ENCODE assay signal across 1 cellular context in the genomic region with DNA sequence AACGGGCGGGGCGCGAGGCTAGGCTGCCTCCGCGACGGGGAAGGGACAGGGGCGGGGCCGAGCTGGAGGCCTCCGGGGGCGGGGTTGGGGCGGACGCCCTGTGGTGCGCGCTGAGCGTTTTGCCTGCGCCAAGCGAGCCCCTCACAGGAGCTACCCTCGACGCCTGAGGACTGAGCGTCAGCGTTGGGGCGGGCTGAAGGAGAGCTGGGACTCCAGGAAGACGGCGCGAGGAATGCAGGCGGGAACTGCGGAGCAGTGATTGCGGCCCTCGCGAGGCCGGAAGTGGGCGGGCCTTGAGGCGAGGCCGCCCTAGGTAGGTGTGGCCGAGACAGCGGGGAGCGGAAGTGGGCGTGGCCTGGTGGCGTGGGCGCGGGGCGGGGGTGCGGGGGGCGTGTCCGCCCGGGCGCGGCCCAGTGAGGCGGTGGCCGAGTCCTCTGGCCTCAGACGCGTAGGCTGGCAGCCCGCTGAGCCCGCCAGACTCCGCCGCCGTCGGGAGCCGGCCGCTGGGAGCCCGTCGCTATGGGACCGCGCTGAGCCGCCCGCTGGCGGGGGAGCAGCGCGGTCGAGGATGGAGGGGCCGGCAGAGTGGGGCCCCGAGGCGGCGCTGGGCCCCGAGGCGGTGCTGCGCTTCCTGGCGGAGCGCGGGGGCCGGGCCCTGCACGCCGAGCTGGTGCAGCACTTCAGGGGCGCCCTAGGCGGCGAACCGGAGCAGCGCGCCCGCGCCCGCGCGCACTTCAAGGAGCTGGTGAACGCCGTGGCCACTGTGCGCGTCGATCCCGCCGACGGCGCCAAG.
A peak's percentile ranks its signal among the peaks of the same experiment; 100 is the strongest.
TF ChIP-seq lines count a peak whose summit lies in the region.

A gene (minus strand): TSS at position 45 of the 793 bp plus-strand sequence. CDS start 139 bp downstream, outside the sequence.
A gene with protein sequence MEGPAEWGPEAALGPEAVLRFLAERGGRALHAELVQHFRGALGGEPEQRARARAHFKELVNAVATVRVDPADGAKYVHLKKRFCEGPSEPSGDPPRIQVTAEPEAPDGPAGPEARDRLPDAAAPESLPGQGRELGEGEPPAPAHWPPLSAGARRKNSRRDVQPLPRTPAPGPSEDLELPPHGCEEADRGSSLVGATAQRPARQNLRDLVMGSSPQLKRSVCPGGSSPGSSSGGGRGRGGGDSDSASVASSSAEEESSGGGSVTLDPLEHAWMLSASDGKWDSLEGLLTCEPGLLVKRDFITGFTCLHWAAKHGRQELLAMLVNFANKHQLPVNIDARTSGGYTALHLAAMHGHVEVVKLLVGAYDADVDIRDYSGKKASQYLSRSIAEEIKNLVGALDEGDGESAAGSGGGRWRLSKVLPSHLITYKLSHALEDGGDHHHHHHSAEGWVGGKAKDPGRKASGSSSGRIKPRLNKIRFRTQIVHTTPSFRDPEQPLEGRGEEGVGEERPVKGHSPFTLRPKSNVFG (plus strand): TSS at position 443 of the 793 bp plus-strand sequence. CDS start 126 bp downstream, at position 569.

TF ChIP-seq in GM12878, 131 proteins besides CTCF, POLR2A, EP300 and RAD21 (continued from another document):
- TF ChIP-seq, protein P1, sequence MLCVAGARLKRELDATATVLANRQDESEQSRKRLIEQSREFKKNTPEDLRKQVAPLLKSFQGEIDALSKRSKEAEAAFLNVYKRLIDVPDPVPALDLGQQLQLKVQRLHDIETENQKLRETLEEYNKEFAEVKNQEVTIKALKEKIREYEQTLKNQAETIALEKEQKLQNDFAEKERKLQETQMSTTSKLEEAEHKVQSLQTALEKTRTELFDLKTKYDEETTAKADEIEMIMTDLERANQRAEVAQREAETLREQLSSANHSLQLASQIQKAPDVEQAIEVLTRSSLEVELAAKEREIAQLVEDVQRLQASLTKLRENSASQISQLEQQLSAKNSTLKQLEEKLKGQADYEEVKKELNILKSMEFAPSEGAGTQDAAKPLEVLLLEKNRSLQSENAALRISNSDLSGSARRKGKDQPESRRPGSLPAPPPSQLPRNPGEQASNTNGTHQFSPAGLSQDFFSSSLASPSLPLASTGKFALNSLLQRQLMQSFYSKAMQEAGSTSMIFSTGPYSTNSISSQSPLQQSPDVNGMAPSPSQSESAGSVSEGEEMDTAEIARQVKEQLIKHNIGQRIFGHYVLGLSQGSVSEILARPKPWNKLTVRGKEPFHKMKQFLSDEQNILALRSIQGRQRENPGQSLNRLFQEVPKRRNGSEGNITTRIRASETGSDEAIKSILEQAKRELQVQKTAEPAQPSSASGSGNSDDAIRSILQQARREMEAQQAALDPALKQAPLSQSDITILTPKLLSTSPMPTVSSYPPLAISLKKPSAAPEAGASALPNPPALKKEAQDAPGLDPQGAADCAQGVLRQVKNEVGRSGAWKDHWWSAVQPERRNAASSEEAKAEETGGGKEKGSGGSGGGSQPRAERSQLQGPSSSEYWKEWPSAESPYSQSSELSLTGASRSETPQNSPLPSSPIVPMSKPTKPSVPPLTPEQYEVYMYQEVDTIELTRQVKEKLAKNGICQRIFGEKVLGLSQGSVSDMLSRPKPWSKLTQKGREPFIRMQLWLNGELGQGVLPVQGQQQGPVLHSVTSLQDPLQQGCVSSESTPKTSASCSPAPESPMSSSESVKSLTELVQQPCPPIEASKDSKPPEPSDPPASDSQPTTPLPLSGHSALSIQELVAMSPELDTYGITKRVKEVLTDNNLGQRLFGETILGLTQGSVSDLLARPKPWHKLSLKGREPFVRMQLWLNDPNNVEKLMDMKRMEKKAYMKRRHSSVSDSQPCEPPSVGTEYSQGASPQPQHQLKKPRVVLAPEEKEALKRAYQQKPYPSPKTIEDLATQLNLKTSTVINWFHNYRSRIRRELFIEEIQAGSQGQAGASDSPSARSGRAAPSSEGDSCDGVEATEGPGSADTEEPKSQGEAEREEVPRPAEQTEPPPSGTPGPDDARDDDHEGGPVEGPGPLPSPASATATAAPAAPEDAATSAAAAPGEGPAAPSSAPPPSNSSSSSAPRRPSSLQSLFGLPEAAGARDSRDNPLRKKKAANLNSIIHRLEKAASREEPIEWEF (IDR thresholded peaks at IDR 0.05; ENCODE audit: insufficient replicate concordance, low read depth, low read length): no peak
- TF ChIP-seq DPF2 (IDR thresholded peaks at IDR 0.05) (peak; percentile 54), KAT2A (conservative IDR thresholded peaks at IDR 0.05; ENCODE audit: control insufficient read depth, low read depth, low read length) (no peak), POLR2AphosphoS2 (IDR thresholded peaks at IDR 0.05; ENCODE audit: low read depth, low read length) (0 out of 2 replicates have a peak, but pooled peaks have one; percentile 39), FOXK2 (IDR thresholded peaks at IDR 0.05) (no peak), ATF7 (IDR thresholded peaks at IDR 0.05; ENCODE audit: low read depth) (no peak), CHD4 (IDR thresholded peaks at IDR 0.05) (no peak), MEF2B (IDR thresholded peaks at IDR 0.05; ENCODE audit: partially characterized antibody, poor library complexity, severe bottlenecking) (no peak), ZBED1 (IDR thresholded peaks at IDR 0.05; ENCODE audit: borderline replicate concordance) (no peak), RB1 (IDR thresholded peaks at IDR 0.05; ENCODE audit: borderline replicate concordance) (no peak), NR2C1 (IDR thresholded peaks at IDR 0.05) (no peak), CHD1 (IDR thresholded peaks at IDR 0.05; ENCODE audit: low read depth, low read length) (no peak)
- TF ChIP-seq, protein P2, sequence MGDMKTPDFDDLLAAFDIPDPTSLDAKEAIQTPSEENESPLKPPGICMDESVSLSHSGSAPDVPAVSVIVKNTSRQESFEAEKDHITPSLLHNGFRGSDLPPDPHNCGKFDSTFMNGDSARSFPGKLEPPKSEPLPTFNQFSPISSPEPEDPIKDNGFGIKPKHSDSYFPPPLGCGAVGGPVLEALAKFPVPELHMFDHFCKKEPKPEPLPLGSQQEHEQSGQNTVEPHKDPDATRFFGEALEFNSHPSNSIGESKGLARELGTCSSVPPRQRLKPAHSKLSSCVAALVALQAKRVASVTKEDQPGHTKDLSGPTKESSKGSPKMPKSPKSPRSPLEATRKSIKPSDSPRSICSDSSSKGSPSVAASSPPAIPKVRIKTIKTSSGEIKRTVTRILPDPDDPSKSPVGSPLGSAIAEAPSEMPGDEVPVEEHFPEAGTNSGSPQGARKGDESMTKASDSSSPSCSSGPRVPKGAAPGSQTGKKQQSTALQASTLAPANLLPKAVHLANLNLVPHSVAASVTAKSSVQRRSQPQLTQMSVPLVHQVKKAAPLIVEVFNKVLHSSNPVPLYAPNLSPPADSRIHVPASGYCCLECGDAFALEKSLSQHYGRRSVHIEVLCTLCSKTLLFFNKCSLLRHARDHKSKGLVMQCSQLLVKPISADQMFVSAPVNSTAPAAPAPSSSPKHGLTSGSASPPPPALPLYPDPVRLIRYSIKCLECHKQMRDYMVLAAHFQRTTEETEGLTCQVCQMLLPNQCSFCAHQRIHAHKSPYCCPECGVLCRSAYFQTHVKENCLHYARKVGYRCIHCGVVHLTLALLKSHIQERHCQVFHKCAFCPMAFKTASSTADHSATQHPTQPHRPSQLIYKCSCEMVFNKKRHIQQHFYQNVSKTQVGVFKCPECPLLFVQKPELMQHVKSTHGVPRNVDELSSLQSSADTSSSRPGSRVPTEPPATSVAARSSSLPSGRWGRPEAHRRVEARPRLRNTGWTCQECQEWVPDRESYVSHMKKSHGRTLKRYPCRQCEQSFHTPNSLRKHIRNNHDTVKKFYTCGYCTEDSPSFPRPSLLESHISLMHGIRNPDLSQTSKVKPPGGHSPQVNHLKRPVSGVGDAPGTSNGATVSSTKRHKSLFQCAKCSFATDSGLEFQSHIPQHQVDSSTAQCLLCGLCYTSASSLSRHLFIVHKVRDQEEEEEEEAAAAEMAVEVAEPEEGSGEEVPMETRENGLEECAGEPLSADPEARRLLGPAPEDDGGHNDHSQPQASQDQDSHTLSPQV (IDR thresholded peaks at IDR 0.05): no peak
- TF ChIP-seq, protein P3, sequence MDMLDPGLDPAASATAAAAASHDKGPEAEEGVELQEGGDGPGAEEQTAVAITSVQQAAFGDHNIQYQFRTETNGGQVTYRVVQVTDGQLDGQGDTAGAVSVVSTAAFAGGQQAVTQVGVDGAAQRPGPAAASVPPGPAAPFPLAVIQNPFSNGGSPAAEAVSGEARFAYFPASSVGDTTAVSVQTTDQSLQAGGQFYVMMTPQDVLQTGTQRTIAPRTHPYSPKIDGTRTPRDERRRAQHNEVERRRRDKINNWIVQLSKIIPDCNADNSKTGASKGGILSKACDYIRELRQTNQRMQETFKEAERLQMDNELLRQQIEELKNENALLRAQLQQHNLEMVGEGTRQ (IDR thresholded peaks at IDR 0.05; ENCODE audit: borderline replicate concordance, low read depth, low read length): no peak
- TF ChIP-seq, protein P4, sequence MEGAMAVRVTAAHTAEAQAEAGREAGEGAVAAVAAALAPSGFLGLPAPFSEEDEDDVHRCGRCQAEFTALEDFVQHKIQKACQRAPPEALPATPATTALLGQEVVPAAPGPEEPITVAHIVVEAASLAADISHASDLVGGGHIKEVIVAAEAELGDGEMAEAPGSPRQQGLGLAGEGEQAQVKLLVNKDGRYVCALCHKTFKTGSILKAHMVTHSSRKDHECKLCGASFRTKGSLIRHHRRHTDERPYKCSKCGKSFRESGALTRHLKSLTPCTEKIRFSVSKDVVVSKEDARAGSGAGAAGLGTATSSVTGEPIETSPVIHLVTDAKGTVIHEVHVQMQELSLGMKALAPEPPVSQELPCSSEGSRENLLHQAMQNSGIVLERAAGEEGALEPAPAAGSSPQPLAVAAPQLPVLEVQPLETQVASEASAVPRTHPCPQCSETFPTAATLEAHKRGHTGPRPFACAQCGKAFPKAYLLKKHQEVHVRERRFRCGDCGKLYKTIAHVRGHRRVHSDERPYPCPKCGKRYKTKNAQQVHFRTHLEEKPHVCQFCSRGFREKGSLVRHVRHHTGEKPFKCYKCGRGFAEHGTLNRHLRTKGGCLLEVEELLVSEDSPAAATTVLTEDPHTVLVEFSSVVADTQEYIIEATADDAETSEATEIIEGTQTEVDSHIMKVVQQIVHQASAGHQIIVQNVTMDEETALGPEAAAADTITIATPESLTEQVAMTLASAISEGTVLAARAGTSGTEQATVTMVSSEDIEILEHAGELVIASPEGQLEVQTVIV (IDR thresholded peaks at IDR 0.05; ENCODE audit: borderline replicate concordance, partially characterized antibody): peak; percentile 58
- TF ChIP-seq, protein P5, sequence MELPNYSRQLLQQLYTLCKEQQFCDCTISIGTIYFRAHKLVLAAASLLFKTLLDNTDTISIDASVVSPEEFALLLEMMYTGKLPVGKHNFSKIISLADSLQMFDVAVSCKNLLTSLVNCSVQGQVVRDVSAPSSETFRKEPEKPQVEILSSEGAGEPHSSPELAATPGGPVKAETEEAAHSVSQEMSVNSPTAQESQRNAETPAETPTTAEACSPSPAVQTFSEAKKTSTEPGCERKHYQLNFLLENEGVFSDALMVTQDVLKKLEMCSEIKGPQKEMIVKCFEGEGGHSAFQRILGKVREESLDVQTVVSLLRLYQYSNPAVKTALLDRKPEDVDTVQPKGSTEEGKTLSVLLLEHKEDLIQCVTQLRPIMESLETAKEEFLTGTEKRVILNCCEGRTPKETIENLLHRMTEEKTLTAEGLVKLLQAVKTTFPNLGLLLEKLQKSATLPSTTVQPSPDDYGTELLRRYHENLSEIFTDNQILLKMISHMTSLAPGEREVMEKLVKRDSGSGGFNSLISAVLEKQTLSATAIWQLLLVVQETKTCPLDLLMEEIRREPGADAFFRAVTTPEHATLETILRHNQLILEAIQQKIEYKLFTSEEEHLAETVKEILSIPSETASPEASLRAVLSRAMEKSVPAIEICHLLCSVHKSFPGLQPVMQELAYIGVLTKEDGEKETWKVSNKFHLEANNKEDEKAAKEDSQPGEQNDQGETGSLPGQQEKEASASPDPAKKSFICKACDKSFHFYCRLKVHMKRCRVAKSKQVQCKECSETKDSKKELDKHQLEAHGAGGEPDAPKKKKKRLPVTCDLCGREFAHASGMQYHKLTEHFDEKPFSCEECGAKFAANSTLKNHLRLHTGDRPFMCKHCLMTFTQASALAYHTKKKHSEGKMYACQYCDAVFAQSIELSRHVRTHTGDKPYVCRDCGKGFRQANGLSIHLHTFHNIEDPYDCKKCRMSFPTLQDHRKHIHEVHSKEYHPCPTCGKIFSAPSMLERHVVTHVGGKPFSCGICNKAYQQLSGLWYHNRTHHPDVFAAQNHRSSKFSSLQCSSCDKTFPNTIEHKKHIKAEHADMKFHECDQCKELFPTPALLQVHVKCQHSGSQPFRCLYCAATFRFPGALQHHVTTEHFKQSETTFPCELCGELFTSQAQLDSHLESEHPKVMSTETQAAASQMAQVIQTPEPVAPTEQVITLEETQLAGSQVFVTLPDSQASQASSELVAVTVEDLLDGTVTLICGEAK (IDR thresholded peaks at IDR 0.05; ENCODE audit: borderline replicate concordance): no peak; the same call in 1 of the 2 replicates
- TF ChIP-seq, protein P6, sequence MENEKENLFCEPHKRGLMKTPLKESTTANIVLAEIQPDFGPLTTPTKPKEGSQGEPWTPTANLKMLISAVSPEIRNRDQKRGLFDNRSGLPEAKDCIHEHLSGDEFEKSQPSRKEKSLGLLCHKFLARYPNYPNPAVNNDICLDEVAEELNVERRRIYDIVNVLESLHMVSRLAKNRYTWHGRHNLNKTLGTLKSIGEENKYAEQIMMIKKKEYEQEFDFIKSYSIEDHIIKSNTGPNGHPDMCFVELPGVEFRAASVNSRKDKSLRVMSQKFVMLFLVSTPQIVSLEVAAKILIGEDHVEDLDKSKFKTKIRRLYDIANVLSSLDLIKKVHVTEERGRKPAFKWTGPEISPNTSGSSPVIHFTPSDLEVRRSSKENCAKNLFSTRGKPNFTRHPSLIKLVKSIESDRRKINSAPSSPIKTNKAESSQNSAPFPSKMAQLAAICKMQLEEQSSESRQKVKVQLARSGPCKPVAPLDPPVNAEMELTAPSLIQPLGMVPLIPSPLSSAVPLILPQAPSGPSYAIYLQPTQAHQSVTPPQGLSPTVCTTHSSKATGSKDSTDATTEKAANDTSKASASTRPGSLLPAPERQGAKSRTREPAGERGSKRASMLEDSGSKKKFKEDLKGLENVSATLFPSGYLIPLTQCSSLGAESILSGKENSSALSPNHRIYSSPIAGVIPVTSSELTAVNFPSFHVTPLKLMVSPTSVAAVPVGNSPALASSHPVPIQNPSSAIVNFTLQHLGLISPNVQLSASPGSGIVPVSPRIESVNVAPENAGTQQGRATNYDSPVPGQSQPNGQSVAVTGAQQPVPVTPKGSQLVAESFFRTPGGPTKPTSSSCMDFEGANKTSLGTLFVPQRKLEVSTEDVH (IDR thresholded peaks at IDR 0.05; ENCODE audit: low read depth, partially characterized antibody): no peak
- TF ChIP-seq, protein P7, sequence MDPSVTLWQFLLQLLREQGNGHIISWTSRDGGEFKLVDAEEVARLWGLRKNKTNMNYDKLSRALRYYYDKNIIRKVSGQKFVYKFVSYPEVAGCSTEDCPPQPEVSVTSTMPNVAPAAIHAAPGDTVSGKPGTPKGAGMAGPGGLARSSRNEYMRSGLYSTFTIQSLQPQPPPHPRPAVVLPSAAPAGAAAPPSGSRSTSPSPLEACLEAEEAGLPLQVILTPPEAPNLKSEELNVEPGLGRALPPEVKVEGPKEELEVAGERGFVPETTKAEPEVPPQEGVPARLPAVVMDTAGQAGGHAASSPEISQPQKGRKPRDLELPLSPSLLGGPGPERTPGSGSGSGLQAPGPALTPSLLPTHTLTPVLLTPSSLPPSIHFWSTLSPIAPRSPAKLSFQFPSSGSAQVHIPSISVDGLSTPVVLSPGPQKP (IDR thresholded peaks at IDR 0.05; ENCODE audit: low read depth, low read length): peak; percentile 69; the same call in 1 of the 2 replicates
- TF ChIP-seq, protein P8, sequence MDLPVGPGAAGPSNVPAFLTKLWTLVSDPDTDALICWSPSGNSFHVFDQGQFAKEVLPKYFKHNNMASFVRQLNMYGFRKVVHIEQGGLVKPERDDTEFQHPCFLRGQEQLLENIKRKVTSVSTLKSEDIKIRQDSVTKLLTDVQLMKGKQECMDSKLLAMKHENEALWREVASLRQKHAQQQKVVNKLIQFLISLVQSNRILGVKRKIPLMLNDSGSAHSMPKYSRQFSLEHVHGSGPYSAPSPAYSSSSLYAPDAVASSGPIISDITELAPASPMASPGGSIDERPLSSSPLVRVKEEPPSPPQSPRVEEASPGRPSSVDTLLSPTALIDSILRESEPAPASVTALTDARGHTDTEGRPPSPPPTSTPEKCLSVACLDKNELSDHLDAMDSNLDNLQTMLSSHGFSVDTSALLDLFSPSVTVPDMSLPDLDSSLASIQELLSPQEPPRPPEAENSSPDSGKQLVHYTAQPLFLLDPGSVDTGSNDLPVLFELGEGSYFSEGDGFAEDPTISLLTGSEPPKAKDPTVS (IDR thresholded peaks at IDR 0.05; ENCODE audit: low read depth, low read length): no peak
TF ChIP-seq in GM12878: peak in this region for 27.
